Comparison of ENCODE assay signal across 27 cellular contexts in genomic region chr6:156080371-156080770, GRCh38.
"Had no signal": no experiment of that assay in that cellular context is flagged by ENCODE, and none has a peak within 500 bp of the region (broad histone marks: within the 10 kb centered on the region; RNA-seq: fewer than 3 reads in every experiment).

No MANE protein-coding gene starts in this region.

- H3K4me1 ChIP-seq: esophagus muscularis mucosa, lower lobe of right lung, psoas muscle, sigmoid colon, spleen, testis, tibial artery had no signal

- H3K4me1 Mint-ChIP-seq: immature natural killer cell; naive thymus-derived CD8-positive, alpha-beta T cell; stimulated activated memory B cell treated with anti-CD40 and anti-IgM and Interleukin-4, amounts not matched to agents 10 μg/mL and 1 μg/mL and 100 μg/mL, for 72 hours had no signal

- H3K36me3 ChIP-seq: esophagus muscularis mucosa, lower lobe of right lung, ovary, sigmoid colon, spleen, tibial artery had no signal

- H3K4me3 ChIP-seq: coronary artery, esophagus muscularis mucosa, lower lobe of right lung, ovary, psoas muscle, sigmoid colon, spleen, testis, tibial artery had no signal

- H3K9me3 ChIP-seq: esophagus muscularis mucosa, lower lobe of right lung, ovary, psoas muscle, sigmoid colon, testis, tibial artery had no signal

- H3K27ac Mint-ChIP-seq: immature natural killer cell; naive thymus-derived CD8-positive, alpha-beta T cell; stimulated activated memory B cell treated with anti-CD40 and anti-IgM and Interleukin-4, amounts not matched to agents 10 μg/mL and 1 μg/mL and 100 μg/mL, for 72 hours; type B pancreatic cell had no signal

- DNase-seq: dermis blood vessel endothelial cell; effector memory CD4-positive, alpha-beta T cell; foreskin melanocyte; hypothalamus; immature natural killer cell; islet precursor cell; kidney glomerular epithelial cell; left ventricle myocardium superior; lower lobe of right lung; naive thymus-derived CD8-positive, alpha-beta T cell; occipital lobe; ovary; posterior cingulate gyrus; psoas muscle; right cardiac atrium; sigmoid colon; spleen; stimulated activated CD4-positive, alpha-beta T cell treated with anti-CD3 and anti-CD28 coated beads, Interleukin-4, amount 100 ng/mL, for 4 hours; stimulated activated naive CD8-positive, alpha-beta T cell treated with anti-CD3 and anti-CD28 coated beads, Interleukin-15, Interleukin-2, amounts not matched to agents 100 U/mL and 50 U/mL, for 24 hours; substantia nigra; testis; tibial artery had no signal

- FAIRE-seq: endothelial cell of umbilical vein had no signal

- H3K27me3 Mint-ChIP-seq: naive thymus-derived CD8-positive, alpha-beta T cell; stimulated activated memory B cell treated with anti-CD40 and anti-IgM and Interleukin-4, amounts not matched to agents 10 μg/mL and 1 μg/mL and 100 μg/mL, for 72 hours; type B pancreatic cell had no signal

- H3K9me3 Mint-ChIP-seq: immature natural killer cell, type B pancreatic cell had no signal

- ATAC-seq: left ventricle myocardium superior; lower lobe of right lung; naive thymus-derived CD8-positive, alpha-beta T cell; psoas muscle; right cardiac atrium; stimulated activated memory B cell treated with anti-CD40 and anti-IgM and Interleukin-4, amounts not matched to agents 10 μg/mL and 1 μg/mL and 100 μg/mL, for 72 hours; stimulated activated naive CD8-positive, alpha-beta T cell treated with anti-CD3 and anti-CD28 coated beads, Interleukin-15, Interleukin-2, amounts not matched to agents 100 U/mL and 50 U/mL, for 24 hours had no signal

- H3K27ac ChIP-seq: coronary artery, esophagus muscularis mucosa, lower lobe of right lung, ovary, psoas muscle, sigmoid colon, spleen, testis, tibial artery had no signal

- H3K4me3 Mint-ChIP-seq: immature natural killer cell; naive thymus-derived CD8-positive, alpha-beta T cell; stimulated activated memory B cell treated with anti-CD40 and anti-IgM and Interleukin-4, amounts not matched to agents 10 μg/mL and 1 μg/mL and 100 μg/mL, for 72 hours; type B pancreatic cell had no signal

- H3K36me3 Mint-ChIP-seq: immature natural killer cell; naive thymus-derived CD8-positive, alpha-beta T cell; stimulated activated memory B cell treated with anti-CD40 and anti-IgM and Interleukin-4, amounts not matched to agents 10 μg/mL and 1 μg/mL and 100 μg/mL, for 72 hours; type B pancreatic cell had no signal

- H3K27me3 ChIP-seq: esophagus muscularis mucosa, ovary, sigmoid colon, spleen, testis, tibial artery had no signal
